Comparison of ENCODE assay signal across 1 cellular context in the genomic region with DNA sequence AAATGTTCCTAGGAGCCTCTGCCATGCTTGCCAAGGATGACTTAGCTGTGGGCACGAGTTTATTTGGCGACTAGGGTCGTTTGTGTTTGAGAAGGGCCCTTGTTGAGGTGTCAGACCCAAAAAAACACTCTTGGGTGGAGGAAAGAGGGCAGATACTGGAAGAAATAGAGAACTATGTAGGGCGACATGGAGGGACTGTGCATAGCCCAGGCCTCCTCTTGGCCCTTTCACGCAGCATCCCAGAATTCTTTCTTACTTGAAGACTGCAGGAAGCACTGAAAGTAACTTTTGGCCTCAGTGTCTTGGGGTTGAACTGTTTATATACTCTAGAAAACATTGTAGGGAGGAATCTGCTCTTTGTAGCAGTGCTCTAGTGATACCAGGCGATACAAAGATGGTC.
TF ChIP-seq lines count a peak whose summit lies in the region.

No MANE protein-coding gene starts in this region.

TF ChIP-seq in A549, 52 proteins besides CTCF, POLR2A, EP300 and RAD21 (continued from another document):
- TF ChIP-seq, protein P1, sequence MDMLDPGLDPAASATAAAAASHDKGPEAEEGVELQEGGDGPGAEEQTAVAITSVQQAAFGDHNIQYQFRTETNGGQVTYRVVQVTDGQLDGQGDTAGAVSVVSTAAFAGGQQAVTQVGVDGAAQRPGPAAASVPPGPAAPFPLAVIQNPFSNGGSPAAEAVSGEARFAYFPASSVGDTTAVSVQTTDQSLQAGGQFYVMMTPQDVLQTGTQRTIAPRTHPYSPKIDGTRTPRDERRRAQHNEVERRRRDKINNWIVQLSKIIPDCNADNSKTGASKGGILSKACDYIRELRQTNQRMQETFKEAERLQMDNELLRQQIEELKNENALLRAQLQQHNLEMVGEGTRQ (IDR thresholded peaks at IDR 0.05) = no peak
- no peak for TF ChIP-seq ELK1 (IDR thresholded peaks at IDR 0.05; ENCODE audit: low read depth, low read length)
- TF ChIP-seq ZFP36 (IDR thresholded peaks at IDR 0.05; ENCODE audit: borderline replicate concordance, partially characterized antibody) = no peak
- TF ChIP-seq NFE2L2 (conservative IDR thresholded peaks at IDR 0.05; ENCODE audit: low read length) = no peak
- TF ChIP-seq ESRRA (IDR thresholded peaks at IDR 0.05; ENCODE audit: borderline replicate concordance, low read length) = no peak
- TF ChIP-seq FOSB (CRISPR knock-in tag; IDR thresholded peaks at IDR 0.05) = no peak
- no peak for TF ChIP-seq NR3C1 (IDR thresholded peaks at IDR 0.05)
- TF ChIP-seq EHF (CRISPR knock-in tag; IDR thresholded peaks at IDR 0.05) = no peak
TF ChIP-seq in A549: peak in this region for 0.
